Comparison of ENCODE assay signal across 16 cellular contexts in the genomic region with DNA sequence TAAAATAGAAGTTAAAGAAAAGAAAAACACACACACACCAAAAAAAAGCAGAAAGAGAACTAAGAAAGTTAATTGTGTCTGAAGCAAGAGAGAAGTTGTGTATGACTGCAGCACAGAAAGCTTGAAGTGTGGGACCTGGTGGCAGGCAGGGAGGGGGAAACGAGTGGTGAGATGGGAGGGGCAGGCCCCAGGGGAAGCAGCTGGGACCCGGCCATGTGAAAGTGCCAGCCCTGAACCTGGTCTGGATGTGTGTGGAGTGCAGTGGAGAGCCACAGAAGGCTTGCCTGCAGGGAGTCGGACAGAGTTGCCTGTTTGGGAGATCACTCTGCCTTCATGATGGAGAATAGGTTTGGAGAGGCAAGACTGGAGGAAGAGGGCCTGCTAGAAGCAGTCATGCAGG.
"Had no signal": no experiment of that assay in that cellular context is flagged by ENCODE, and none has a peak within 500 bp of the region (broad histone marks: within the 10 kb centered on the region; RNA-seq: fewer than 3 reads in every experiment).

No MANE protein-coding gene starts in this region.

- H3K9me3 Mint-ChIP-seq: activated CD4-positive, alpha-beta memory T cell treated with anti-CD3 and anti-CD28 coated beads, Interleukin-2, amount 10 ng/mL, durations not matched to agents 7 days and 5 days; activated T-cell treated with anti-CD3 and anti-CD28 coated beads, Interleukin-2, amount 50 U/mL, for 4 hours; immature natural killer cell; stimulated activated naive CD8-positive, alpha-beta T cell treated with anti-CD3 and anti-CD28 coated beads, Interleukin-15, amount 100 ng/mL, for 72 hours had no signal

- H3K27me3 Mint-ChIP-seq: activated CD4-positive, alpha-beta memory T cell treated with anti-CD3 and anti-CD28 coated beads, Interleukin-2, amount 10 ng/mL, durations not matched to agents 7 days and 5 days; activated CD4-positive, alpha-beta T cell treated with anti-CD3 and anti-CD28 coated beads for 36 hours; naive thymus-derived CD8-positive, alpha-beta T cell; stimulated activated naive CD8-positive, alpha-beta T cell treated with anti-CD3 and anti-CD28 coated beads, Interleukin-15, amount 100 ng/mL, for 72 hours had no signal

- H3K27ac ChIP-seq: epithelial cell of prostate, heart left ventricle, pancreas, sigmoid colon, spleen, testis, upper lobe of left lung had no signal

- H3K36me3 ChIP-seq: pancreas had no signal

- H3K27ac Mint-ChIP-seq: activated CD4-positive, alpha-beta memory T cell treated with anti-CD3 and anti-CD28 coated beads, Interleukin-2, amount 10 ng/mL, durations not matched to agents 7 days and 5 days; activated CD4-positive, alpha-beta T cell treated with anti-CD3 and anti-CD28 coated beads for 36 hours; immature natural killer cell; naive thymus-derived CD8-positive, alpha-beta T cell; stimulated activated naive CD8-positive, alpha-beta T cell treated with anti-CD3 and anti-CD28 coated beads, Interleukin-15, amount 100 ng/mL, for 72 hours had no signal

- ATAC-seq: activated CD4-positive, alpha-beta T cell treated with anti-CD3 and anti-CD28 coated beads for 36 hours; activated T-cell treated with anti-CD3 and anti-CD28 coated beads, Interleukin-2, amount 50 U/mL, for 4 hours; heart left ventricle; naive thymus-derived CD8-positive, alpha-beta T cell; pancreas; stimulated activated naive CD8-positive, alpha-beta T cell treated with anti-CD3 and anti-CD28 coated beads, Interleukin-15, amount 100 ng/mL, for 72 hours had no signal

- H3K9me3 ChIP-seq: heart left ventricle, pancreas, sigmoid colon, spleen, testis, upper lobe of left lung had no signal

- DNase-seq: activated CD4-positive, alpha-beta memory T cell treated with anti-CD3 and anti-CD28 coated beads, Interleukin-2, amount 10 ng/mL, durations not matched to agents 7 days and 5 days; activated CD4-positive, alpha-beta T cell treated with anti-CD3 and anti-CD28 coated beads for 36 hours; activated effector memory CD4-positive, alpha-beta T cell treated with Interleukin-2 at 50 U/mL for 16 hours; activated naive CD4-positive, alpha-beta T cell treated with anti-CD3 and anti-CD28 coated beads, Interleukin-2, amount 50 U/mL, for 16 hours; activated T-cell treated with anti-CD3 and anti-CD28 coated beads, Interleukin-2, amount 50 U/mL, for 4 hours; heart left ventricle; immature natural killer cell; naive thymus-derived CD8-positive, alpha-beta T cell; pancreas; sigmoid colon; spleen; stimulated activated naive CD8-positive, alpha-beta T cell treated with anti-CD3 and anti-CD28 coated beads, Interleukin-15, amount 100 ng/mL, for 72 hours; testis; upper lobe of left lung had no signal

- H3K4me3 ChIP-seq: heart left ventricle, lung, pancreas, sigmoid colon, spleen, testis, upper lobe of left lung had no signal

- H3K4me1 ChIP-seq: testis had no signal

- H3K27me3 ChIP-seq: heart left ventricle, pancreas, sigmoid colon, spleen, testis, upper lobe of left lung had no signal

- H3K4me3 Mint-ChIP-seq: activated CD4-positive, alpha-beta memory T cell treated with anti-CD3 and anti-CD28 coated beads, Interleukin-2, amount 10 ng/mL, durations not matched to agents 7 days and 5 days; activated CD4-positive, alpha-beta T cell treated with anti-CD3 and anti-CD28 coated beads for 36 hours; activated T-cell treated with anti-CD3 and anti-CD28 coated beads, Interleukin-2, amount 50 U/mL, for 4 hours; immature natural killer cell; naive thymus-derived CD8-positive, alpha-beta T cell; stimulated activated naive CD8-positive, alpha-beta T cell treated with anti-CD3 and anti-CD28 coated beads, Interleukin-15, amount 100 ng/mL, for 72 hours had no signal
